Comparison of ENCODE assay signal across 17 cellular contexts in the genomic region with DNA sequence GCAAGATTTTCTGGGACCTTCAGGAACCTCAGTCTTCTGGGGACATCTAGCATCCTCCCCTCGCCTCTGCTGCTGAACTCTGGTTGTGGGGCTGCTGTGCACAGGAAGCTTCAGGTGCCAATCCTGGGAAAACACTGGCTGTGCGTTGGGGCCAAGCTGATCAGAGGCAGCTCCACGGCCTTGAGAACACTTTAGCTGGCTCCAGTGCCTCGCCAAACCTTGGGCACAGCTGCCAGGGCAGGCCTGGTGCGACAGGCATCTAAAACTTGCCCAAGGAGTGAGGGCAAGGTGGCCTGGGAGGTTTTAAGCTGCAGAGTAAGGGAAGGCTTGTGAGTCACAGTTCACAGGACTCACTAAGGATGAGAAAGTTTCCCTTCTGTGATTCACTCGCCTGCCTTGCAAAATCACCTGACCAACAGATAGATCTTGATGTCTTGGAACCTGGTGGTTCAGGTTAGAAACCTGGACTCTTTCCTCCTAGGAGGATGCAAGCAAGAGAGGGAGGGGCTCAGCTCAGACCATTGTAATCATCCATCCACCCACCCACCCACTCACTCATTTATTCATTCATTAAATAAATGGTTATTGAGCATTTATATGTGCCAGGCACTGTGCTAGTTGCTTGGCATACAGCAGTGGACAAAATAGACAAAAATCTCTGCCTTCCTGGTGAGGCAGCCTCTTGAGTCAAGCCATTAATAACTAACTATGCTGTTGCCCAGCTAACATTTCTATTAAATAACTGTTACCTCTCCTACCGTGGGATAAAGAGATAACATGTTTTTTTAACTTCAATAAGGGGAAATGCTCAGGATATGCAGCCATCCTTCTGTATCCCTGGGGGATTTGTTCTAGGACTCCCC. TPM values are rescaled to one million over a fixed set of nuclear protein-coding genes. Genes with fewer than 3 reads are reported as not detected.
DNase-seq lines count a peak whose midpoint lies in the region; ATAC-seq, FAIRE-seq and TF ChIP-seq lines count a peak whose summit lies in the region.
"Had no signal": no experiment of that assay in that cellular context is flagged by ENCODE, and none has a peak within 500 bp of the region (broad histone marks: within the 10 kb centered on the region; RNA-seq: fewer than 3 reads in every experiment).

No MANE protein-coding gene starts in this region.

- intact Hi-C loops in pancreas (cut with DNase I), result loop anchor here in 1 of 3 donors (5.0 to 10.0 kb wide), 2 partner anchors 73 to 165 kb away; a partner anchor contains a TSS

- no peaks in the 10 kb centered on the region for H3K36me3 Mint-ChIP-seq in activated CD4-positive, alpha-beta T cell treated with anti-CD3 and anti-CD28 coated beads, Interleukin-2, amount 10 ng/mL, durations not matched to agents 7 days and 5 days (ENCODE audit: low read depth)
- H3K36me3 Mint-ChIP-seq: naive thymus-derived CD8-positive, alpha-beta T cell had no signal

- ATAC-seq in pancreas, result peak; percentile 67 to 86 (median 78)
- ATAC-seq: naive thymus-derived CD8-positive, alpha-beta T cell; upper lobe of right lung had no signal

- no peaks in the 10 kb centered on the region for H3K36me3 ChIP-seq in bronchial epithelial cell (ENCODE audit: control insufficient read depth, insufficient read depth, low read length)
- no peaks in the 10 kb centered on the region for H3K36me3 ChIP-seq in pancreas
- H3K36me3 ChIP-seq: SJSA1, upper lobe of right lung had no signal

- TF ChIP-seq CTCF in bronchial epithelial cell (IDR thresholded peaks at IDR 0.05; ENCODE audit: insufficient read depth, low read length, severe bottlenecking) (no peak), pancreas (IDR thresholded peaks at IDR 0.05) (no peak)

- peak; percentile 43 for DNase-seq in activated CD4-positive, alpha-beta T cell treated with anti-CD3 and anti-CD28 coated beads for 48 hours
- DNase-seq in activated CD4-positive, alpha-beta T cell treated with anti-CD3 and anti-CD28 coated beads, Interleukin-2, amount 10 ng/mL, durations not matched to agents 7 days and 5 days, result no peak
- DNase-seq in LHCN-M2 (ENCODE audit: low read depth), result peak; percentile 28
- DNase-seq in bronchial epithelial cell (ENCODE audit: low read depth), result peak; percentile 95
- peak; percentile 40 to 83 (median 70) for DNase-seq in pancreas
- no peak for DNase-seq in ureter (ENCODE audit: low spot score)
- DNase-seq in anterior cingulate cortex (lab: John Stamatoyannopoulos, UW), result no peak
- DNase-seq in NK-92 (lab: John Stamatoyannopoulos, UW; ENCODE audit: unreplicated experiment), result no peak
- DNase-seq: activated gamma-delta T cell; H9; naive thymus-derived CD8-positive, alpha-beta T cell; NCI-H187 treated with DMSO at 0.1 percent for 48 hours; NCI-H774; upper lobe of right lung had no signal

- 46 to 49% methylated on average over 7 of the region's 7 CpGs for WGBS in pancreas, 2 donors

- H3K27me3 ChIP-seq in bronchial epithelial cell (ENCODE audit: control insufficient read depth, insufficient read depth, low read length) (peaks cover 21% of the 10 kb centered on the region), pancreas (no peaks in the 10 kb centered on the region)

- H3K9me3 ChIP-seq in pancreas, result no peaks in the 10 kb centered on the region
- H3K9me3 ChIP-seq: SJSA1, upper lobe of right lung had no signal

- H3K4me1 ChIP-seq in pancreas, result peaks cover 0 to 3% (median 0%) of the 10 kb centered on the region in 3 donors
- H3K4me1 ChIP-seq: SJSA1 had no signal

- no peak overlapping the region for H3K27ac Mint-ChIP-seq in activated CD4-positive, alpha-beta T cell treated with anti-CD3 and anti-CD28 coated beads, Interleukin-2, amount 10 ng/mL, durations not matched to agents 7 days and 5 days
- H3K27ac Mint-ChIP-seq: H9; naive thymus-derived CD8-positive, alpha-beta T cell had no signal

- peaks cover 43% of the 10 kb centered on the region for H3K27me3 Mint-ChIP-seq in activated CD4-positive, alpha-beta T cell treated with anti-CD3 and anti-CD28 coated beads, Interleukin-2, amount 10 ng/mL, durations not matched to agents 7 days and 5 days

- FAIRE-seq in bronchial epithelial cell (lab: Jason Lieb, UNC), result no peak
- FAIRE-seq in pancreas (lab: Jason Lieb, UNC), result no peak

- no peak overlapping the region for H3K4me3 Mint-ChIP-seq in activated CD4-positive, alpha-beta T cell treated with anti-CD3 and anti-CD28 coated beads, Interleukin-2, amount 10 ng/mL, durations not matched to agents 7 days and 5 days
- H3K4me3 Mint-ChIP-seq: H9 had no signal

- POLR2A ChIA-PET in activated CD4-positive, alpha-beta T cell treated with anti-CD3 and anti-CD28 coated beads, Interleukin-2, amount 10 ng/mL, durations not matched to agents 7 days and 5 days (lab: Charles Lee), result interaction anchor here (0.6 kb wide), 1 partner anchor 163 kb away, joined by 3 read pairs; no protein-coding TSS in a partner anchor

- peak overlapping the region in 1 of 4 donors; percentile 5 for H3K27ac ChIP-seq in pancreas
- H3K27ac ChIP-seq: SJSA1, upper lobe of right lung had no signal

- H3K9me3 Mint-ChIP-seq in activated CD4-positive, alpha-beta T cell treated with anti-CD3 and anti-CD28 coated beads, Interleukin-2, amount 10 ng/mL, durations not matched to agents 7 days and 5 days, result no peaks in the 10 kb centered on the region
- H3K9me3 Mint-ChIP-seq: H9; naive thymus-derived CD8-positive, alpha-beta T cell had no signal

- CTCF ChIA-PET in activated CD4-positive, alpha-beta T cell treated with anti-CD3 and anti-CD28 coated beads, Interleukin-2, amount 10 ng/mL, durations not matched to agents 7 days and 5 days (lab: Charles Lee), result interaction anchor here (0.9 to 3.8 kb wide), 4 partner anchors 13 to 160 kb away, joined by 3 to 25 read pairs (median 10); no protein-coding TSS in a partner anchor

- no peaks in the 10 kb centered on the region for H3K4me1 Mint-ChIP-seq in activated CD4-positive, alpha-beta T cell treated with anti-CD3 and anti-CD28 coated beads, Interleukin-2, amount 10 ng/mL, durations not matched to agents 7 days and 5 days

- no peak overlapping the region for H3K4me3 ChIP-seq in bronchial epithelial cell (ENCODE audit: low read depth, low read length)
- no peak overlapping the region for H3K4me3 ChIP-seq in pancreas
- H3K4me3 ChIP-seq: SJSA1, upper lobe of right lung had no signal

RNA-seq across cellular contexts. Expression of a gene that starts 2.5 kb away (rescaled TPM):
- not detected for total RNA-seq in activated CD4-positive, alpha-beta T cell treated with anti-CD3 and anti-CD28 coated beads, Interleukin-2, amount 10 ng/mL, durations not matched to agents 7 days and 5 days
- not detected in 2 replicates for total RNA-seq in LHCN-M2 (2014; rRNA removed)
- not detected for polyA plus RNA-seq in LHCN-M2 (2012)
- total RNA-seq in bronchial epithelial cell, result not detected in 2 replicates
- under 1 TPM in 1 of 6 donors, not detected in 5; 0.18 TPM for total RNA-seq in pancreas
- polyA plus RNA-seq in pancreas, result under 1 TPM in 1 of 2 donors, not detected in 1; 0.19 TPM
- total RNA-seq in ureter, result not detected
- total RNA-seq: chondrocyte; H9; naive thymus-derived CD8-positive, alpha-beta T cell; sciatic nerve; SJSA1; upper lobe of right lung had no signal
- polyA plus RNA-seq: naive thymus-derived CD8-positive, alpha-beta T cell had no signal

RNA-seq across cellular contexts. Expression of a gene that starts 26.8 kb away (rescaled TPM):
- total RNA-seq in activated CD4-positive, alpha-beta T cell treated with anti-CD3 and anti-CD28 coated beads, Interleukin-2, amount 10 ng/mL, durations not matched to agents 7 days and 5 days, result 10 to 100 TPM; 16.8 to 19.6 TPM
- total RNA-seq in LHCN-M2 (2014; rRNA removed) (17.1 and 23.1 TPM in 2 replicates), bronchial epithelial cell (9.5 and 12.4 TPM in 2 replicates), pancreas (1 to 10 TPM; 3.6 to 7.4 (median 4.8) TPM), ureter (17.4 TPM)
- polyA plus RNA-seq in LHCN-M2 (2012), result 6.0 TPM
- 1 to 10 TPM; 5.7 to 8.7 TPM for polyA plus RNA-seq in pancreas

RNA-seq across cellular contexts. Expression of a gene that starts 47.5 kb away (rescaled TPM):
- total RNA-seq in activated CD4-positive, alpha-beta T cell treated with anti-CD3 and anti-CD28 coated beads, Interleukin-2, amount 10 ng/mL, durations not matched to agents 7 days and 5 days, result 10 to 100 TPM; 24.4 to 29.8 TPM
- total RNA-seq in LHCN-M2 (2014; rRNA removed), result 31.4 and 35.0 TPM in 2 replicates
- 9.3 TPM for polyA plus RNA-seq in LHCN-M2 (2012)
- 16.8 and 18.9 TPM in 2 replicates for total RNA-seq in bronchial epithelial cell
- total RNA-seq in pancreas, result 10 to 100 TPM in 2 of 6 donors, 1 to 10 TPM in 4; 6.4 to 11.4 (median 8.6) TPM
- 1 to 10 TPM; 2.9 to 6.0 TPM for polyA plus RNA-seq in pancreas
- 22.1 TPM for total RNA-seq in ureter

Comparison
In these comparisons a context has a peak if more than half of its experiments do, and no peak if none do; other contexts are left out.
1. DNase-seq: peak in activated CD4-positive, alpha-beta T cell treated with anti-CD3 and anti-CD28 coated beads for 48 hours (single experiment), LHCN-M2 (single experiment), bronchial epithelial cell (single experiment) and pancreas (6 of 6); none in activated CD4-positive, alpha-beta T cell treated with anti-CD3 and anti-CD28 coated beads, Interleukin-2, amount 10 ng/mL, durations not matched to agents 7 days and 5 days (single experiment), ureter (single experiment), anterior cingulate cortex (0 of 58) and NK-92 (single experiment).